10 cellular contexts compared by ENCODE assay signal in the genomic region with DNA sequence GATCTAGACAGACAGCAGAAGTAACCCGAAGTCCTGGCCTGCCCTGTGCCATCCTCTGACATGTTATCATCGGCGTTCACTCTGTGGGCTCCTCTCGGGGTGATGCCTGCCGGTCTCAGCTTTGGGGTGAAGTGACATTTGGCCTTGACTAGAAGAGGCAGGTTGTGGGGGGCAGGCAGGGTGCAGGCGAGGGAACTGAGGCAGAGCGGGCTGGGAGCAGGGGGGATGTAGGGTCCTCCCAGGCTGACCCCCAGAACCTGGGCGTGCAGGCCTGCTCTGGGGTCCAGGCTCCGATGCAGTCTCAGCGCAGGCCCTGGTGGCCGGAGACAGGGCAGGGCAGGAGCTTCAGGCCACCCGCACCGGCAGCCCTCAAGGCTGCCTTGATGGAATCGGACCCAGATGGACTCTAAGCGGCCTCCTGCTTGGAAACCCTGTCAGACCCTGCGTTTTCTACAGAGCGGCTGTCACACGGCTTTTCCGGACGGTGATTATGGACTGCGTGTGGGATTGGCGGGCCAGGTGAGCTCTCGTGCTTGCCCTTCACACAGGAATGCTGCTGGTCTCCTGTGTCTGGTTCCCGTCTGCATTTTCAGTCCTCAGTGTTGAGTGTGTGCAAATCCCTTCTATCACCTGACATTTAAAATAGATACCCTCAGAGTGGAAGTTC. TPM values are rescaled to one million over a fixed set of nuclear protein-coding genes. Genes with fewer than 3 reads are reported as not detected.
DNase-seq lines count a peak whose midpoint lies in the region; ATAC-seq, FAIRE-seq and TF ChIP-seq lines count a peak whose summit lies in the region.
"Had no signal": no experiment of that assay in that cellular context is flagged by ENCODE, and none has a peak within 500 bp of the region (broad histone marks: within the 10 kb centered on the region; RNA-seq: fewer than 3 reads in every experiment).

No MANE protein-coding gene starts in this region.

- TF ChIP-seq CTCF in esophagus muscularis mucosa (IDR thresholded peaks at IDR 0.05) (no peak), esophagus squamous epithelium (IDR thresholded peaks at IDR 0.05) (no peak)

- H3K27me3 ChIP-seq in esophagus muscularis mucosa (no peaks in the 10 kb centered on the region), aorta (ENCODE audit: control insufficient read depth in 1 of 2, insufficient read depth in 2 of 2, low read length in 1 of 2) (no peaks in the 10 kb centered on the region), esophagus squamous epithelium (peaks cover 0 to 4% (median 0%) of the 10 kb centered on the region in 4 donors)

- H3K9me3 ChIP-seq in esophagus muscularis mucosa (no peaks in the 10 kb centered on the region), aorta (ENCODE audit: control insufficient read depth, low read length) (no peaks in the 10 kb centered on the region), esophagus squamous epithelium (no peaks in the 10 kb centered on the region)

- peak overlapping the region in 9 of 10 donors; percentile 7 to 83 (median 33) for H3K4me3 Mint-ChIP-seq in naive thymus-derived CD8-positive, alpha-beta T cell

- no peak for FAIRE-seq in HTR-8/SVneo (lab: Jason Lieb, UNC)

- H3K36me3 ChIP-seq in esophagus muscularis mucosa (no peaks in the 10 kb centered on the region), aorta (ENCODE audit: control insufficient read depth in 1 of 2, insufficient read depth in 2 of 2, low read length in 1 of 2) (no peaks in the 10 kb centered on the region), esophagus squamous epithelium (no peaks in the 10 kb centered on the region)
- H3K36me3 ChIP-seq: WERI-Rb-1 had no signal

- no peak overlapping the region for H3K27ac Mint-ChIP-seq in naive thymus-derived CD8-positive, alpha-beta T cell

- no peak for TF ChIP-seq POLR2A in esophagus muscularis mucosa (IDR thresholded peaks at IDR 0.05; ENCODE audit: low read depth)
- TF ChIP-seq POLR2A in esophagus squamous epithelium (IDR thresholded peaks at IDR 0.05), result no peak
- TF ChIP-seq POLR2A in GM18505 (IDR thresholded peaks at IDR 0.05; ENCODE audit: borderline replicate concordance, extremely low read depth, insufficient read depth, insufficient read length), result no peak

- peaks cover 1 to 56% (median 18%) of the 10 kb centered on the region in 5 donors for H3K27me3 Mint-ChIP-seq in naive thymus-derived CD8-positive, alpha-beta T cell

- H3K4me1 ChIP-seq in esophagus muscularis mucosa (peaks cover 18 to 32% (median 23%) of the 10 kb centered on the region in 4 donors), aorta (ENCODE audit: control insufficient read depth in 1 of 2, insufficient read depth in 2 of 2, low read length in 2 of 2) (no peaks in the 10 kb centered on the region), esophagus squamous epithelium (peaks cover 5 to 23% (median 11%) of the 10 kb centered on the region in 3 donors)

- POLR2A ChIA-PET in naive thymus-derived CD8-positive, alpha-beta T cell (lab: Charles Lee), result no interaction called here

- no peaks in the 10 kb centered on the region for H3K9me3 Mint-ChIP-seq in naive thymus-derived CD8-positive, alpha-beta T cell
- H3K9me3 Mint-ChIP-seq: neural crest cell had no signal

- no peak for TF ChIP-seq EP300 in esophagus muscularis mucosa (IDR thresholded peaks at IDR 0.05)

- no peak for ATAC-seq in naive thymus-derived CD8-positive, alpha-beta T cell
- ATAC-seq in aorta (ENCODE audit: low FRiP score) (no peak), GM18505 (IDR thresholded peaks at IDR 0.05; ENCODE audit: unreplicated experiment) (no peak)

- H3K27ac ChIP-seq in esophagus muscularis mucosa (replicated peaks in 1 of 4), result peak overlapping the region; percentile 81 to 92 (median 82)
- no peak overlapping the region for H3K27ac ChIP-seq in aorta (ENCODE audit: low read depth in 1 of 2, low read length in 2 of 2)
- H3K27ac ChIP-seq in esophagus squamous epithelium, result peak overlapping the region in 1 of 4 donors; percentile 70
- H3K27ac ChIP-seq: WERI-Rb-1 had no signal

- peak; percentile 35 for DNase-seq in activated CD8-positive, alpha-beta memory T cell treated with anti-CD3 and anti-CD28 coated beads for 24 hours
- DNase-seq in activated CD8-positive, alpha-beta memory T cell treated with anti-CD3 and anti-CD28 coated beads, Interleukin-2, amount 50 U/mL, for 4 hours, result no peak
- DNase-seq in esophagus muscularis mucosa (ENCODE audit: extremely low spot score) (no peak), aorta (peak; percentile 34 to 44), esophagus squamous epithelium (lab: John Stamatoyannopoulos, UW) (no peak), HTR-8/SVneo (ENCODE audit: insufficient read length, low spot score) (no peak)
- DNase-seq in naive thymus-derived CD8-positive, alpha-beta T cell, result no peak
- DNase-seq: WERI-Rb-1 had no signal

- intact Hi-C loops in esophagus muscularis mucosa (cut with DNase I) (no loop called here), aorta (cut with DNase I) (no loop called here), esophagus squamous epithelium (cut with DNase I) (no loop called here)

- no peaks in the 10 kb centered on the region for H3K36me3 Mint-ChIP-seq in naive thymus-derived CD8-positive, alpha-beta T cell

- peaks cover 5 to 11% (median 8%) of the 10 kb centered on the region in 4 donors for H3K4me1 Mint-ChIP-seq in naive thymus-derived CD8-positive, alpha-beta T cell

- H3K4me3 ChIP-seq in esophagus muscularis mucosa (peak overlapping the region; percentile 55 to 61 (median 58)), aorta (ENCODE audit: low read length in 2 of 2) (no peak overlapping the region), esophagus squamous epithelium (peak overlapping the region in 2 of 4 donors; percentile 46)

- WGBS in esophagus muscularis mucosa, result 73% methylated on average over 10 of the region's 24 CpGs
- WGBS in aorta, 2 donors, result 89% methylated on average over 24 of the region's 24 CpGs
- WGBS in esophagus squamous epithelium, 2 donors, result 84 to 86% methylated on average over 10 to 12 of the region's 24 CpGs

RNA-seq across cellular contexts. Expression of gene JAKMIP3, which starts 0.8 kb away (rescaled TPM):
- total RNA-seq in esophagus muscularis mucosa (1 to 10 TPM in 2 of 4 donors, under 1 TPM in 2; 0.66 to 1.6 (median 0.97) TPM), aorta (under 1 TPM; 0.23 to 0.99 TPM), esophagus squamous epithelium (under 1 TPM in 3 of 4 donors, not detected in 1; 0.04 to 0.19 (median 0.13) TPM)
- under 1 TPM; 0.16 TPM for total RNA-seq in naive thymus-derived CD8-positive, alpha-beta T cell
- polyA plus RNA-seq in naive thymus-derived CD8-positive, alpha-beta T cell, result under 1 TPM in 1 of 3 donors, not detected in 2; 0.07 TPM
- under 1 TPM in 1 of 2 donors, not detected in 1; 0.36 TPM for polyA plus RNA-seq in aorta

Comparison
In these comparisons a context has a peak if more than half of its experiments do, and no peak if none do; other contexts are left out.
1. DNase-seq: peak in activated CD8-positive, alpha-beta memory T cell treated with anti-CD3 and anti-CD28 coated beads for 24 hours (single experiment) and aorta (2 of 2); none in activated CD8-positive, alpha-beta memory T cell treated with anti-CD3 and anti-CD28 coated beads, Interleukin-2, amount 50 U/mL, for 4 hours (single experiment), esophagus muscularis mucosa (single experiment), naive thymus-derived CD8-positive, alpha-beta T cell (0 of 10), esophagus squamous epithelium (single experiment) and HTR-8/SVneo (single experiment).
2. H3K27ac ChIP-seq: peak in esophagus muscularis mucosa (4 of 4); none in aorta (0 of 2).
3. H3K4me3 ChIP-seq: peak in esophagus muscularis mucosa (4 of 4); none in aorta (0 of 2).